In genomic region chr13:21672811-21673591, GRCh38 we compare ENCODE assay signal across 9 cellular contexts. TPM values are rescaled to one million over a fixed set of nuclear protein-coding genes. Genes with fewer than 3 reads are reported as not detected.
DNase-seq lines count a peak whose midpoint lies in the region; ATAC-seq, FAIRE-seq and TF ChIP-seq lines count a peak whose summit lies in the region.
"Had no signal": no experiment of that assay in that cellular context is flagged by ENCODE, and none has a peak within 500 bp of the region (broad histone marks: within the 10 kb centered on the region; RNA-seq: fewer than 3 reads in every experiment).

No MANE protein-coding gene starts in this region.

- TF ChIP-seq POLR2A in esophagus squamous epithelium (IDR thresholded peaks at IDR 0.05) = no peak

- CTCF ChIA-PET in PC-3 (lab: Charles Lee) = no interaction called here

- H3K9ac ChIP-seq in PC-3 (ENCODE audit: low read length) = no peak overlapping the region

- no TSS peak for BruUV-seq in PC-3 (replicated peaks; lab: Mats Ljungman, UMichigan)

- H3K27me3 ChIP-seq in PC-3 (ENCODE audit: low read length) (peaks cover 84% of the 10 kb centered on the region), esophagus squamous epithelium (peaks cover 0 to 97% (median 18%) of the 10 kb centered on the region in 4 donors)

- no peak for FAIRE-seq in HTR-8/SVneo (lab: Jason Lieb, UNC)

- WGBS in esophagus squamous epithelium, 2 donors = 9 to 24% methylated on average over 20 to 24 of the region's 24 CpGs

- no peaks in the 10 kb centered on the region for H3K9me2 ChIP-seq in PC-3 (replicated peaks; ENCODE audit: low read length)

- H3K9me3 ChIP-seq in PC-3 (ENCODE audit: low read length) (no peaks in the 10 kb centered on the region), esophagus squamous epithelium (no peaks in the 10 kb centered on the region)

- no peaks in the 10 kb centered on the region for H4K20me1 ChIP-seq in PC-3 (ENCODE audit: low read length)

- DNase-seq in DMS79 treated with DMSO at 0.1 percent for 48 hours (lab: John Stamatoyannopoulos, UW) (peak; percentile 15), DMS79 (lab: John Stamatoyannopoulos, UW) (no peak), PC-3 (no peak), esophagus squamous epithelium (lab: John Stamatoyannopoulos, UW) (no peak), skeletal muscle cell (ENCODE audit: low read depth) (no peak), HTR-8/SVneo (ENCODE audit: insufficient read length, low spot score) (no peak)

- peak overlapping the region; percentile 82 for H3K4me2 ChIP-seq in PC-3 (ENCODE audit: low read length)

- H3K27ac ChIP-seq in PC-3 (ENCODE audit: low read length) (no peak overlapping the region), esophagus squamous epithelium (no peak overlapping the region)

- ATAC-seq in PC-3 (no peak), GM19351 (IDR thresholded peaks at IDR 0.05; ENCODE audit: unreplicated experiment) (no peak), GM21390 (IDR thresholded peaks at IDR 0.05; ENCODE audit: unreplicated experiment) (no peak)

- H3K4me1 ChIP-seq in PC-3 (ENCODE audit: insufficient read depth, low read length) = no peaks in the 10 kb centered on the region
- peaks cover 33 to 75% (median 49%) of the 10 kb centered on the region in 3 donors for H3K4me1 ChIP-seq in esophagus squamous epithelium

- intact Hi-C loops in PC-3 (cut with micrococcal nuclease) = no loop called here
- intact Hi-C loops in esophagus squamous epithelium (cut with DNase I) = no loop called here

- H3K4me3 ChIP-seq in PC-3 (ENCODE audit: low read length) (peak overlapping the region; percentile 46; the same call in 1 of the 2 replicates), esophagus squamous epithelium (peak overlapping the region; percentile 41 to 76 (median 54)), skeletal muscle cell (ENCODE audit: low read depth, low read length) (peak overlapping the region; percentile 26)

- no peaks in the 10 kb centered on the region for H3K36me3 ChIP-seq in PC-3 (ENCODE audit: low read depth, low read length)
- no peaks in the 10 kb centered on the region for H3K36me3 ChIP-seq in esophagus squamous epithelium

- POLR2A ChIA-PET in PC-3 (lab: Charles Lee; ENCODE audit: unreplicated experiment) = no interaction called here

- H3K79me2 ChIP-seq in PC-3 (ENCODE audit: low read length) = no peaks in the 10 kb centered on the region

- no peaks in the 10 kb centered on the region for H3F3A ChIP-seq in PC-3 (ENCODE audit: low read length, unreplicated experiment)

- TF ChIP-seq CTCF in PC-3 (conservative IDR thresholded peaks at IDR 0.05; ENCODE audit: low read depth, low read length) = no peak
- no peak for TF ChIP-seq CTCF in esophagus squamous epithelium (IDR thresholded peaks at IDR 0.05)

- no peak overlapping the region for H2AFZ ChIP-seq in PC-3 (ENCODE audit: low read length)

RNA-seq across cellular contexts. Expression of gene FGF9, which starts 2.1 kb away (rescaled TPM):
- total RNA-seq in PC-3 (2014; rRNA removed) = not detected in 2 replicates
- total RNA-seq in esophagus squamous epithelium = under 1 TPM in 1 of 4 donors, not detected in 3; 0.76 TPM
- total RNA-seq: T-helper 2 cell treated with Interferon-gamma antibody and Interleukin-4, amounts not matched to agents 100 ng/mL and 5 ng/mL, for 36 hours had no signal
